In genomic region chr11:73308003-73308962, GRCh38 we compare ENCODE assay signal across 8 cellular contexts. TPM values are rescaled to one million over a fixed set of nuclear protein-coding genes. Genes with fewer than 3 reads are reported as not detected.
DNase-seq lines count a peak whose midpoint lies in the region; ATAC-seq and TF ChIP-seq lines count a peak whose summit lies in the region.

Gene ARHGEF17, plus strand, starts transcription at chr11:73308276. Its CDS starts 363 bp downstream, at chr11:73308639.

- H3K79me2 ChIP-seq in MM.1S (ENCODE audit: low read length): no peaks in the 10 kb centered on the region

- DNase-seq in HAP-1 (ENCODE audit: low spot score in 2 of 2) (peak; percentile 84 to 93), MM.1S (no peak), T-helper 17 cell (peak in 2 of 3 donors; percentile 31 to 42), iPS-NIHi11 (ENCODE audit: low spot score) (peak; percentile 77)
- no peak for DNase-seq in central memory CD8-positive, alpha-beta T cell (ENCODE audit: low spot score in 2 of 2)

- H3K9me2 ChIP-seq in MM.1S (replicated peaks; ENCODE audit: insufficient read depth, low read length): no peaks in the 10 kb centered on the region

- H3K4me1 ChIP-seq in HAP-1: peaks cover 20% of the 10 kb centered on the region
- no peaks in the 10 kb centered on the region for H3K4me1 ChIP-seq in MM.1S (ENCODE audit: low read length)
- peaks cover 47% of the 10 kb centered on the region for H3K4me1 ChIP-seq in skeletal muscle satellite cell (ENCODE audit: control insufficient read depth, insufficient read depth, low read length)

- peaks cover 9% of the 10 kb centered on the region for H3K4me1 Mint-ChIP-seq in T-helper 17 cell
- peaks cover 13% of the 10 kb centered on the region for H3K4me1 Mint-ChIP-seq in central memory CD8-positive, alpha-beta T cell

- 0 out of 2 replicates have a peak within 1 kb of the TSS, but pooled peaks have one; percentile 4 for H3K27ac ChIP-seq in MM.1S (ENCODE audit: low read length)

- H3K9me3 ChIP-seq in HAP-1 (no peaks in the 10 kb centered on the region), MM.1S (replicated peaks; ENCODE audit: insufficient read depth, low read length) (no peaks in the 10 kb centered on the region), T-helper 17 cell (ENCODE audit: control insufficient read depth, low read length, poor library complexity, severe bottlenecking) (no peaks in the 10 kb centered on the region), skeletal muscle satellite cell (replicated peaks; ENCODE audit: low read length) (no peaks in the 10 kb centered on the region)

- ATAC-seq in T-helper 17 cell: peak; percentile 34
- ATAC-seq in central memory CD8-positive, alpha-beta T cell (replicated peaks; ENCODE audit: extremely low read depth, poor library complexity, severe bottlenecking): peak; percentile 29
- ATAC-seq in HG02571 (IDR thresholded peaks at IDR 0.05; ENCODE audit: unreplicated experiment): no peak

- peak within 1 kb of the TSS; percentile 95 for H3K4me2 ChIP-seq in MM.1S (ENCODE audit: low read depth, low read length)
- H3K4me2 ChIP-seq in skeletal muscle satellite cell (ENCODE audit: low read length): peak within 1 kb of the TSS; percentile 99

- peaks cover 18% of the 10 kb centered on the region for H3K27me3 Mint-ChIP-seq in T-helper 17 cell
- H3K27me3 Mint-ChIP-seq in central memory CD8-positive, alpha-beta T cell: peaks cover 16% of the 10 kb centered on the region

- no peaks in the 10 kb centered on the region for H4K20me1 ChIP-seq in MM.1S (ENCODE audit: insufficient read depth, low read length)

- H3K4me3 Mint-ChIP-seq in T-helper 17 cell: peak within 1 kb of the TSS; percentile 98
- peak within 1 kb of the TSS; percentile 88 for H3K4me3 Mint-ChIP-seq in central memory CD8-positive, alpha-beta T cell

- peaks cover 2% of the 10 kb centered on the region for H3K36me3 Mint-ChIP-seq in T-helper 17 cell (ENCODE audit: low read depth)
- no peaks in the 10 kb centered on the region for H3K36me3 Mint-ChIP-seq in central memory CD8-positive, alpha-beta T cell (ENCODE audit: insufficient read depth)

- H3F3A ChIP-seq in MM.1S (ENCODE audit: insufficient read depth, low read length): no peaks in the 10 kb centered on the region; the same call in 1 of the 2 replicates

- H3K9ac ChIP-seq in MM.1S (ENCODE audit: low read length) (peak within 1 kb of the TSS; percentile 52; the same call in 1 of the 2 replicates), skeletal muscle satellite cell (ENCODE audit: low read depth, low read length) (peak within 1 kb of the TSS; percentile 99)

- peak within 1 kb of the TSS; percentile 81 for H3K27ac Mint-ChIP-seq in T-helper 17 cell
- no peak within 1 kb of the TSS for H3K27ac Mint-ChIP-seq in central memory CD8-positive, alpha-beta T cell (ENCODE audit: low read depth)

- peak within 1 kb of the TSS; percentile 63 for H3K4me3 ChIP-seq in GM08714 (ENCODE audit: low read length)
- H3K4me3 ChIP-seq in HAP-1: peak within 1 kb of the TSS; percentile 58
- peak within 1 kb of the TSS; percentile 89 for H3K4me3 ChIP-seq in MM.1S (ENCODE audit: low read length)
- peak within 1 kb of the TSS; percentile 77 for H3K4me3 ChIP-seq in skeletal muscle satellite cell (ENCODE audit: low read length)

- peak within 1 kb of the TSS; percentile 97 for H2AFZ ChIP-seq in MM.1S (ENCODE audit: low read length)

- TF ChIP-seq CTCF in MM.1S (IDR thresholded peaks at IDR 0.05; ENCODE audit: low read length): no peak

- in situ Hi-C loops in HAP-1 (cut with MboI; ENCODE audit: low sequenced_read_pairs): no loop called here

- no peaks in the 10 kb centered on the region for H3K9me3 Mint-ChIP-seq in central memory CD8-positive, alpha-beta T cell

- H3K27me3 ChIP-seq in HAP-1 (ENCODE audit: low read depth) (no peaks in the 10 kb centered on the region), MM.1S (replicated peaks; ENCODE audit: insufficient read depth, low read length) (peaks cover 6% of the 10 kb centered on the region; the same call in 1 of the 2 replicates), skeletal muscle satellite cell (ENCODE audit: control insufficient read depth, insufficient read depth, low read length) (no peaks in the 10 kb centered on the region)

- peaks cover 9% of the 10 kb centered on the region for H3K36me3 ChIP-seq in HAP-1 (replicated peaks)
- H3K36me3 ChIP-seq in MM.1S (replicated peaks; ENCODE audit: insufficient read depth, low read length): no peaks in the 10 kb centered on the region
- H3K36me3 ChIP-seq in skeletal muscle satellite cell (ENCODE audit: insufficient read depth, low read length): peaks cover 20% of the 10 kb centered on the region

RNA-seq across cellular contexts. Expression of gene ARHGEF17, which starts in this region (rescaled TPM):
- under 1 TPM in 1 of 2 donors, not detected in 1; 0.17 TPM for total RNA-seq in T-helper 17 cell
- 9.4 and 11.2 TPM in 2 replicates for total RNA-seq in skeletal muscle satellite cell (2012; rRNA removed)

Comparison
In these comparisons a context has a peak if more than half of its experiments do, and no peak if none do; other contexts are left out.
1. Peak in DNase-seq and ATAC-seq in T-helper 17 cell; RNA of the gene not detected or under 1 TPM.
2. DNase-seq: peak in HAP-1 (2 of 2) and iPS-NIHi11 (single experiment); none in MM.1S (single experiment) and central memory CD8-positive, alpha-beta T cell (0 of 2).
3. Peak in every context shown above with its lines, with median percentiles within 50 percentile points of each other: H3K4me3 ChIP-seq.